Comparison of ENCODE assay signal across 22 cellular contexts in the genomic region with DNA sequence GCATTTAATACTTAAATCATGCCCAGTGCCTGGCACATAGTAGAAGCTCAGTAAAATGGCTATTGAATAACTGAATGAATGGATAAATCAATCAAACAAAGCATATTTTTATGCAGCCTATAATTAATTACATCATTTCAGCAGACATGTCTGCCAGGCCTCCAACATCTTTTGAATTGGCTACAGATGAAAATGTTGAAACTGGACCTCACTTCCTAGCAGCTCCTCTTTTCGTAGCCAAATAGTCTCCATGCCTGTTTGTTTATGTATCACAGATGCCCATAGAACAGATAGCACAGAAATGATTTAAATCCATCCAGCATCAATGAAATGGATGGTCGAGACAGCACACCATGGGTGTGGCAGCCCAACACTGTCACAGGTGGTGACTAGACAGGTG.
"Had no signal": no experiment of that assay in that cellular context is flagged by ENCODE, and none has a peak within 500 bp of the region (broad histone marks: within the 10 kb centered on the region; RNA-seq: fewer than 3 reads in every experiment).

No MANE protein-coding gene starts in this region.

- ATAC-seq: Panc1, PC-3, T-cell had no signal

- H3K27ac Mint-ChIP-seq: T-cell had no signal

- H3K9me3 ChIP-seq: SK-N-SH had no signal

- H3K36me3 Mint-ChIP-seq: T-cell had no signal

- H3K4me1 Mint-ChIP-seq: T-cell had no signal

- DNase-seq: KBM-7; MV-4-11; NCI-H1092; NCI-H1105 treated with DMSO at 0.1 percent for 48 hours; NCI-H1417 treated with DMSO at 0.1 percent for 48 hours; NCI-H146; NCI-H1694 treated with DMSO at 0.1 percent for 48 hours; NCI-H1930; NCI-H2081; NCI-H2107; NCI-H345; NCI-H446 treated with DMSO at 0.1 percent for 48 hours; NCI-H510A treated with DMSO at 0.1 percent for 48 hours; NCI-H526; NCI-H748 treated with DMSO at 0.1 percent for 48 hours; NK-92 treated with Interleukin-12 subunit alpha and Interleukin-12 subunit beta, amount 100 ng/mL, for 24 hours; PC-3; SHP77; SK-N-SH; SW 1271; T-cell had no signal

- H3K4me3 Mint-ChIP-seq: T-cell had no signal
